ENCODE assay signal across 25 cellular contexts in the genomic region with DNA sequence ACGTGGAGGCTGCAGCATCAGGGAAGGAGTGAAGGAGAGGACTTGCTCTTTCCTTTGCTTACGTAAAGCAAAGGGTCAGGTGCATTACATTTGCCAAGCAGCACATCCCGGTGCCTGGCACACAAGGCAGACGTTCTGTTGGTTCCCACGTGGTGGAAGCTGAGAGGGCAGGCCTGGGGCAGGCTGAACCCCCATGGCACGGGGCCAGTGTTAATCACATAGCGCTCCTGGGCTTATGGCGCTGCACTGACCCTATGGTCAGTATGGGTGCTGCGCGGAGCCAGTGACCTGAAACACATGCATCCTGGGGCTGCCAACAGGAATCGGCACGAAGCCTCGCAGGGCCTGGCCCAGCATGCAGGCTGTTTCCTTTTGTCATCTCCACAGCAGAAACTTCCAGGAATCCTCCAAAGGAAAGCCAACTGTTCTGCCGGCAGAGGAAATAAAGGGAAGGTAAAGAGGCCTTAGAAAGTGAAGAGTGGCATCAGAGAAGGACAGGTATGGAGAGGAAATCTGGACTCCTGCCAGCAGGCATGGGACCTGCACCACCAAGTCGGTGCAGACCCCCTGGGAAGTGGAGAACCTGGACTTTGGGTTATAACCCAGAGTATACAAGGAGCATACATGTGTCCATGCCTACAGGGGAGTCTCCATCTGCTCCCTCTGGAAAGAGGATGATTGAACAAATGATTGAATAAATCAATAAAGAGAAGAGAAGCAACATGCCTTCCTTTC.
"Had no signal": no experiment of that assay in that cellular context is flagged by ENCODE, and none has a peak within 500 bp of the region (broad histone marks: within the 10 kb centered on the region; RNA-seq: fewer than 3 reads in every experiment).

No MANE protein-coding gene starts in this region.

- DNase-seq: activated naive CD4-positive, alpha-beta T cell; activated T-cell treated with anti-CD3 and anti-CD28 coated beads, Interleukin-2, amount 50 U/mL, for 1 hour; caudate nucleus; effector memory CD4-positive, alpha-beta T cell; glutamatergic neuron; immature natural killer cell; left ventricle myocardium inferior; mammary epithelial cell; stimulated activated CD4-positive, alpha-beta T cell treated with anti-CD3 and anti-CD28 coated beads, Interleukin-2, amount 100 ng/mL, for 24 hours; T1000 had no signal

- H3K4me3 Mint-ChIP-seq: brain; immature natural killer cell; nephron; stimulated activated memory B cell treated with anti-CD40 and anti-IgM and Interleukin-4, amounts not matched to agents 10 μg/mL and 1 μg/mL and 100 μg/mL, for 72 hours; WTC11 had no signal

- FAIRE-seq: endothelial cell of umbilical vein, frontal cortex, urothelium cell line had no signal

- H2AFZ ChIP-seq: hepatocyte had no signal

- H3K4me2 ChIP-seq: hepatocyte had no signal

- H3K27me3 Mint-ChIP-seq: stimulated activated memory B cell treated with anti-CD40 and anti-IgM and Interleukin-4, amounts not matched to agents 10 μg/mL and 1 μg/mL and 100 μg/mL, for 72 hours had no signal

- H3K27ac Mint-ChIP-seq: brain; nephron; stimulated activated memory B cell treated with anti-CD40 and anti-IgM and Interleukin-4, amounts not matched to agents 10 μg/mL and 1 μg/mL and 100 μg/mL, for 72 hours; WTC11 had no signal

- H3K36me3 ChIP-seq: left ventricle myocardium inferior, neutrophil, ovary, right atrium auricular region, thoracic aorta had no signal

- ATAC-seq: esophagus mucosa; psoas muscle; stimulated activated memory B cell treated with anti-CD40 and anti-IgM and Interleukin-4, amounts not matched to agents 10 μg/mL and 1 μg/mL and 100 μg/mL, for 72 hours; WTC11 had no signal

- H3K79me2 ChIP-seq: hepatocyte had no signal

- H3K27me3 ChIP-seq: hepatocyte, neutrophil, ovary, right atrium auricular region had no signal

- H3K9me3 ChIP-seq: neutrophil, ovary, right atrium auricular region, thoracic aorta had no signal

- H3K4me1 ChIP-seq: left ventricle myocardium inferior, psoas muscle, right atrium auricular region had no signal

- H3K4me3 ChIP-seq: hepatocyte, left ventricle myocardium inferior, ovary, psoas muscle, right atrium auricular region, skin epidermis, thoracic aorta had no signal

- H3K27ac ChIP-seq: hepatocyte, left ventricle myocardium inferior, neutrophil, ovary, psoas muscle, right atrium auricular region, skin epidermis, thoracic aorta had no signal

- H3K4me1 Mint-ChIP-seq: brain; immature natural killer cell; stimulated activated memory B cell treated with anti-CD40 and anti-IgM and Interleukin-4, amounts not matched to agents 10 μg/mL and 1 μg/mL and 100 μg/mL, for 72 hours had no signal

- H3K36me3 Mint-ChIP-seq: brain; immature natural killer cell; stimulated activated memory B cell treated with anti-CD40 and anti-IgM and Interleukin-4, amounts not matched to agents 10 μg/mL and 1 μg/mL and 100 μg/mL, for 72 hours had no signal
